Comparison of ENCODE assay signal across 21 cellular contexts in genomic region chr16:1469141-1469540, GRCh38. TPM values are rescaled to one million over a fixed set of nuclear protein-coding genes. Genes with fewer than 3 reads are reported as not detected.
"Had no signal": no experiment of that assay in that cellular context is flagged by ENCODE, and none has a peak within 500 bp of the region (broad histone marks: within the 10 kb centered on the region; RNA-seq: fewer than 3 reads in every experiment).

No MANE protein-coding gene starts in this region.

RNA-seq across cellular contexts. Expression of gene PTX4, which starts 19.6 kb away (rescaled TPM):
- total RNA-seq: kidney; left colon; left lung; mucosa of descending colon; myocyte; naive thymus-derived CD8-positive, alpha-beta T cell; omental fat pad; progenitor cell of endocrine pancreas; pulmonary artery endothelial cell; renal cortical epithelial cell; right lobe of liver; smooth muscle cell; stomach; thyroid gland; transverse colon; urinary bladder; vagina had no signal
- polyA plus RNA-seq: immature natural killer cell; liver; naive thymus-derived CD8-positive, alpha-beta T cell; smooth muscle cell; stomach had no signal

RNA-seq across cellular contexts. Expression of gene CCDC154, which starts 24.8 kb away (rescaled TPM):
- total RNA-seq: right atrium auricular region, smooth muscle cell, stomach, vagina had no signal
- polyA plus RNA-seq: immature natural killer cell; naive thymus-derived CD8-positive, alpha-beta T cell had no signal

RNA-seq across cellular contexts. Expression of gene PERCC1, which starts 38.3 kb away (rescaled TPM):
- total RNA-seq: kidney, left colon, myocyte, pulmonary artery endothelial cell, renal cortical epithelial cell, right atrium auricular region, right lobe of liver, skeletal muscle tissue, smooth muscle cell, urinary bladder, vagina had no signal
- polyA plus RNA-seq: immature natural killer cell, liver, smooth muscle cell, urinary bladder had no signal
